ENCODE assay signal across 8 cellular contexts in the genomic region with DNA sequence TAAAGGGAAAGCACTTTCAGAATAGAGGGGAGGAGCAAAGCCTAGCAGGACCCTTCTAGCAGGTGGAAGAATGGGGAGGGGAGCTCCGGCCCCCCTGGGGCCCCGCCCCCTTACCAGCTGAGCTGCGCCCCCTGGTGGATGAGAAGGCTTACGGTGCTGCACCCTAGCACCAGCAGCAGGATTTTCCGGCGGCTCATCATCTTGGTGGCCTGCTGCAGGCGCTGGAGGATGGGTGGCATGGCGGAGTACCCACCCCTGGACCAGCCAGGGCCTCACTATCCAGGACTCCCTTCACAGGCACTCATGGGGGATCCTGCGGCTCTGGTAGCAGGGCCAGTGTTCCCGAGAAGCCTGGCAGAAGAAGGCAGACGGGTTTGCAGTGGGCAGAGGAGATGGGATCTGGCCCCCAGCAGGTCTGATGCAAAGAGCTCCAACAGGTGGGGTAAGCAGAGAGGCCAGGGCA. TPM values are rescaled to one million over a fixed set of nuclear protein-coding genes. Genes with fewer than 3 reads are reported as not detected.
DNase-seq lines count a peak whose midpoint lies in the region; ATAC-seq and TF ChIP-seq lines count a peak whose summit lies in the region.

No MANE protein-coding gene starts in this region.

- 13 to 16% methylated on average over 8 to 11 of the region's 11 CpGs for WGBS in lower leg skin, 2 donors

- ATAC-seq in HG02981 (IDR thresholded peaks at IDR 0.05; ENCODE audit: unreplicated experiment) (peak; percentile 55), HG03469 (IDR thresholded peaks at IDR 0.05; ENCODE audit: unreplicated experiment) (no peak)

- H3K4me3 ChIP-seq in coronary artery (peak overlapping the region; percentile 6), lower leg skin (ENCODE audit: low read depth, poor library complexity, severe bottlenecking) (no peak overlapping the region)

- DNase-seq in EH (ENCODE audit: low read depth) (peak; percentile 75), NCI-H82 (lab: John Stamatoyannopoulos, UW) (peak; percentile 88), coronary artery (ENCODE audit: low spot score) (no peak), lower leg skin (ENCODE audit: low spot score in 2 of 2) (peak; percentile 42 to 92)
- peak; percentile 79 to 80 for DNase-seq in activated CD4-positive, alpha-beta T cell treated with anti-CD3 and anti-CD28 coated beads, Interleukin-2, amount 50 U/mL, for 4 hours
- DNase-seq in stimulated activated CD4-positive, alpha-beta T cell treated with anti-CD3 and anti-CD28 coated beads, TNF-alpha, amount 100 ng/mL, for 24 hours (ENCODE audit: low read depth in 3 of 3), result peak; percentile 67 to 78 (median 75)

- no peak overlapping the region for H3K27ac ChIP-seq in coronary artery

- TF ChIP-seq POLR2A in lower leg skin (IDR thresholded peaks at IDR 0.05), result no peak

- intact Hi-C loops in lower leg skin (cut with DNase I; ENCODE audit: low total_unique reads), result no loop called here

- TF ChIP-seq CTCF in coronary artery (IDR thresholded peaks at IDR 0.05), result peak; percentile 91
- TF ChIP-seq CTCF in lower leg skin (IDR thresholded peaks at IDR 0.05), result peak in 1 of 3 donors; percentile 47

RNA-seq across cellular contexts. Expression of gene GAL3ST3, which starts 3.8 kb away (rescaled TPM):
- total RNA-seq in lower leg skin, result not detected

RNA-seq across cellular contexts. Expression of gene SF3B2, which starts 7.0 kb away (rescaled TPM):
- 100 to 1,000 TPM in 3 of 4 donors, 10 to 100 TPM in 1; 94.3 to 160 (median 114) TPM for total RNA-seq in lower leg skin

RNA-seq across cellular contexts. Expression of gene CATSPER1, which starts 18.9 kb away (rescaled TPM):
- not detected for total RNA-seq in lower leg skin

RNA-seq across cellular contexts. Expression of gene PACS1, which starts 24.9 kb away (rescaled TPM):
- 10 to 100 TPM; 26.7 to 41.1 (median 32.4) TPM for total RNA-seq in lower leg skin

RNA-seq across cellular contexts. Expression of gene CST6, which starts 33.4 kb away (rescaled TPM):
- total RNA-seq in lower leg skin, result 1,000 to 10,000 TPM in 3 of 4 donors, 100 to 1,000 TPM in 1; 734 to 2,600 (median 1,315) TPM
